ENCODE assay signal across 1 cellular context in the genomic region with DNA sequence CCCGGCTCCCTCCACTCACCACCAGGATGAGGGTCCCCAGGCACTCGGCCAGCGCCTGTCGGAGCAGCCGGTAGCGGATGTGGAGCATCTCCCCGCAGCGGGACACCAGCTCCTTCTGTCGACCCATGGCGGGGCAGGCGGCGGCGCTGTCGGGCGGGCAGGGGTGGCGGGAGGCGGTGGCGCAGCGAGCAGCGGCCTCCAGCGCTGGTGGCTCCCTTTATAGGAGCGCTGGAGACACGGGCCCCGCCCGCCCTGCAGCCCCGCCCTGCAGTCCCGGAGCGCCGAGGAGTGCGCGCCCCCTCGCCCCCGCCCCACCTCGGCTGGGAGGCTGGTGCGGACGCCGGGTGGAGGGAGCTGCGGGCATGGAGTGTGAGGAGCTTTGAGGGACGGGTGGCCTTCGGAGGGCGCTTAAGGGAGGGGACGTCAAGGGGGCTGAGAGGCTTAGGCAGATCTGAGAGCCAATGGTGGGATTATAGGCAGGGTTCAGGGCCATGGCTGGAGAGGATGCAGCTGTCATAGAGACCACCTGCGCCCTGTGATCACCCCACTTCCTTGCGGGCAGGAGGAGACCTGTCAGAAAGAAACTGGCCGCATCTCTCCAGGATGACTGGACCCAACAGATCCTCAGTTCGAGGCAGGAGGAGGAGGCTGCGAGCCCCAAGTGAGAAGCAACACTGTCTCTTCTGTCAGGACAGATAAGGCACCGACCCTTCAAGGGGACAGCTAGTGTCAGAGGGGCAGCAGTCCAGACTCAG.
A peak's percentile ranks its signal among the peaks of the same experiment; 100 is the strongest.
TF ChIP-seq lines count a peak whose summit lies in the region.

A gene (minus strand): TSS at position 190 of the 755 bp plus-strand sequence. CDS start 63 bp downstream, at position 127.

TF ChIP-seq in IMR-90, 13 proteins besides CTCF, POLR2A, EP300 and RAD21:
- TF ChIP-seq NFE2L2 (IDR thresholded peaks at IDR 0.05; ENCODE audit: low read depth, low read length): no peak
- 0 out of 2 replicates have a peak, but pooled peaks have one; percentile 2 for TF ChIP-seq SMC3 (IDR thresholded peaks at IDR 0.05; ENCODE audit: low read depth, low read length)
- TF ChIP-seq, protein P1, sequence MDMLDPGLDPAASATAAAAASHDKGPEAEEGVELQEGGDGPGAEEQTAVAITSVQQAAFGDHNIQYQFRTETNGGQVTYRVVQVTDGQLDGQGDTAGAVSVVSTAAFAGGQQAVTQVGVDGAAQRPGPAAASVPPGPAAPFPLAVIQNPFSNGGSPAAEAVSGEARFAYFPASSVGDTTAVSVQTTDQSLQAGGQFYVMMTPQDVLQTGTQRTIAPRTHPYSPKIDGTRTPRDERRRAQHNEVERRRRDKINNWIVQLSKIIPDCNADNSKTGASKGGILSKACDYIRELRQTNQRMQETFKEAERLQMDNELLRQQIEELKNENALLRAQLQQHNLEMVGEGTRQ (IDR thresholded peaks at IDR 0.05; ENCODE audit: low read depth, low read length): no peak
